In the genomic region with DNA sequence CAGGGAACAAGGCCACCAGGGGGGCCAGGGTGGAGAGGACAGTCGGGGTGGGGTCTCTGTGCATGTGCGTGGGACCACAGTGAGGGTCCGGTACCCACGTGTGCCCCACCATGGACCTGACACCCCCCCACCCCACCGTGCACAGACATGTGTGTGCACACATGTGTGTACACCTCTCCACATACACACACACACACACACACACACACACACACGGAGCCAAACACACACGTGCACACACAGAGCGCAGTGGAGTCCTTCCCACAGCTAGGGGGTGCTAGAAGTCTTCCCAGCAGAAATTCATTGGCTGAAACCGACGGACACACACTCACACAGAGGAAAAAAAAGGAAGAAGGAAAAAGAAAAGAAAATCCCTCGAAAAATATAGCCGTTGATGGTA, we compare ENCODE assay signal across 8 cellular contexts. TPM values are rescaled to one million over a fixed set of nuclear protein-coding genes. Genes with fewer than 3 reads are reported as not detected.
DNase-seq lines count a peak whose midpoint lies in the region; ATAC-seq and FAIRE-seq lines count a peak whose summit lies in the region.

No MANE protein-coding gene starts in this region.

- H3K36me3 Mint-ChIP-seq in activated T-cell treated with anti-CD3 and anti-CD28 coated beads, Interleukin-2, amount 50 U/mL, for 24 hours (ENCODE audit: low read depth), result no peaks in the 10 kb centered on the region

- no peak overlapping the region for H2BK5ac ChIP-seq in neuronal stem cell (ENCODE audit: low read length)

- no peaks in the 10 kb centered on the region for H3K79me1 ChIP-seq in neuronal stem cell (ENCODE audit: low read depth, low read length)

- H3K4me3 ChIP-seq in neuronal stem cell (ENCODE audit: low read length in 2 of 2), result no peak overlapping the region

- peak overlapping the region; percentile 95 for H3K18ac ChIP-seq in neuronal stem cell (ENCODE audit: low read length)

- WGBS in neuronal stem cell (ENCODE audit: extremely low coverage in 2 of 2, insufficient read length in 2 of 2, insufficient replicate concordance in 1 of 2), 2 donors, result no CpG with 5 or more reads among the region's 12 CpGs

- H2BK120ac ChIP-seq in neuronal stem cell (ENCODE audit: low read depth, low read length), result peak overlapping the region; percentile 97

- peak overlapping the region; percentile 22 for H4K91ac ChIP-seq in neuronal stem cell (ENCODE audit: low read depth, low read length, poor library complexity)

- H3K14ac ChIP-seq in neuronal stem cell (ENCODE audit: low read length), result no peak overlapping the region

- H3K4me1 ChIP-seq in neuronal stem cell (ENCODE audit: control insufficient read depth in 2 of 2, insufficient read depth in 1 of 2, low read depth in 1 of 2, low read length in 2 of 2), result peaks cover 6 to 14% of the 10 kb centered on the region in 2 donors

- no peaks in the 10 kb centered on the region for H3K27me3 ChIP-seq in neuronal stem cell (ENCODE audit: control insufficient read depth in 3 of 3, insufficient read depth in 3 of 3, low read depth in 1 of 3, low read length in 3 of 3)

- no peaks in the 10 kb centered on the region for H3K27me3 Mint-ChIP-seq in activated T-cell treated with anti-CD3 and anti-CD28 coated beads, Interleukin-2, amount 50 U/mL, for 24 hours

- peak overlapping the region; percentile 69 for H2AFZ ChIP-seq in neuronal stem cell (ENCODE audit: low read length)

- no peak overlapping the region for H3K4me2 ChIP-seq in neuronal stem cell (ENCODE audit: insufficient read depth, low read length, poor library complexity, severe bottlenecking)

- peak overlapping the region; percentile 43 for H4K8ac ChIP-seq in neuronal stem cell (ENCODE audit: low read depth, low read length)

- DNase-seq in HTR-8/SVneo (ENCODE audit: insufficient read length, low spot score) (peak; percentile 92), NOMO-1 treated with DMSO at 0.1 percent for 48 hours (lab: John Stamatoyannopoulos, UW; ENCODE audit: unreplicated experiment) (peak; percentile 64), fibroblast of peridontal ligament (ENCODE audit: extremely low read depth) (peak; percentile 60), neuronal stem cell (ENCODE audit: low spot score) (peak; percentile 59)
- DNase-seq in activated T-cell treated with anti-CD3 and anti-CD28 coated beads, Interleukin-2, amount 50 U/mL, for 24 hours, result peak; percentile 55

- H3K4me1 Mint-ChIP-seq in activated T-cell treated with anti-CD3 and anti-CD28 coated beads, Interleukin-2, amount 50 U/mL, for 24 hours (ENCODE audit: low read depth), result peaks cover 5% of the 10 kb centered on the region

- H3K9ac ChIP-seq in neuronal stem cell (ENCODE audit: low read depth, low read length, poor library complexity), result peak overlapping the region; percentile 50

- H3K27ac Mint-ChIP-seq in activated T-cell treated with anti-CD3 and anti-CD28 coated beads, Interleukin-2, amount 50 U/mL, for 24 hours, result no peak overlapping the region

- peak overlapping the region; percentile 96 for H2AK5ac ChIP-seq in neuronal stem cell (ENCODE audit: low read depth, low read length)

- no peaks in the 10 kb centered on the region for H3K9me3 ChIP-seq in neuronal stem cell (replicated peaks in 1 of 2; ENCODE audit: control insufficient read depth in 2 of 2, insufficient read depth in 1 of 2, low read depth in 1 of 2, low read length in 2 of 2)

- ATAC-seq in GM19397 (IDR thresholded peaks at IDR 0.05; ENCODE audit: unreplicated experiment) (no peak), HG03159 (IDR thresholded peaks at IDR 0.05; ENCODE audit: unreplicated experiment) (no peak)

- FAIRE-seq in G401.6 (lab: Jason Lieb, UNC) (peak; percentile 95), HTR-8/SVneo (lab: Jason Lieb, UNC) (peak; percentile 77)

- peak overlapping the region; percentile 2 for H3K4ac ChIP-seq in neuronal stem cell (ENCODE audit: low read length)

- no peaks in the 10 kb centered on the region for H3K36me3 ChIP-seq in neuronal stem cell (replicated peaks in 1 of 2; ENCODE audit: control insufficient read depth in 2 of 2, insufficient read depth in 2 of 2, low read length in 2 of 2)

- H2BK15ac ChIP-seq in neuronal stem cell (ENCODE audit: low read length), result peak overlapping the region; percentile 62

- no peak overlapping the region for H3K4me3 Mint-ChIP-seq in activated T-cell treated with anti-CD3 and anti-CD28 coated beads, Interleukin-2, amount 50 U/mL, for 24 hours

- no peaks in the 10 kb centered on the region for H3K9me3 Mint-ChIP-seq in activated T-cell treated with anti-CD3 and anti-CD28 coated beads, Interleukin-2, amount 50 U/mL, for 24 hours

- H2BK12ac ChIP-seq in neuronal stem cell (ENCODE audit: low read length), result peak overlapping the region; percentile 58

- peak overlapping the region; percentile 63 for H3K23ac ChIP-seq in neuronal stem cell (ENCODE audit: low read depth, low read length, poor library complexity)

- no peak overlapping the region for H3K27ac ChIP-seq in neuronal stem cell (replicated peaks; ENCODE audit: low read length)

RNA-seq across cellular contexts. Expression of a gene that starts 42.8 kb away (rescaled TPM):
- 37.0 TPM for polyA plus RNA-seq in neuronal stem cell (2013, experiment 1 of 2)
- polyA plus RNA-seq in neuronal stem cell (2013, experiment 2 of 2), result 36.5 TPM
